ENCODE assay signal across 8 cellular contexts in the genomic region with DNA sequence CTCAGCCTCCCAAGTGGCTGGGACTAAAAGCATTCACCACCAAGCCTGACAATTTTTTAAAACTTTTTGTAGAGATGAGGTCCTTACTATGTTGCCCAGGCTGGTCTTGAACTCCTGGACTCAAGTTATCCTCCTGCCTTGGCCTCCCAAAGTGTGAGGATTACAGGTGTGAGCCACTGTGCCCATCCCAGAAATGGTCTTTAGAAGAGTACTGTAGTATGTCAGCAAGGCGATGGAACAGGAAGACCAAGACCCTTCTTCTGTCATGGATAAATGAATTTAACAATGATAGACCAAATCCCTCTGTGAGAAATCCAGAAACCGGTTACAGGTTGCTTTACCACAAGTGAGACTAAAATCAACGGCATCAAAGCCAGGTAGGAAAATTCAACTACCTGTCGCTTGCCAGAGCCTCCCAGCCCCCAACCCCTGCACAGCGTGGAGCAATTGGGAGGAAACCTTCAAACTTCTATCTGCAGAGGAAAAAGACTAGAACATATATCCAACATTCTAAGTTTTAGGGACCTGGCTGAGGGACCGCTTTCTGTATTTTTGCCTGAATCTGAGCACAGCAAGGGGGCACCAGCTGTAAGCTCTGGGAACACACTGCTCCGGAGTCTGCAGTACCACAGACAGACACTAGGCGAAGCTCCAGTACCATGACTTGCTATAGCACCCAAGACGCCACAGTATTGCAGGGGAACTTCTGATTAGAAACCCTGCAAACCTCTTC. TPM values are rescaled to one million over a fixed set of nuclear protein-coding genes. Genes with fewer than 3 reads are reported as not detected.
DNase-seq lines count a peak whose midpoint lies in the region; ATAC-seq and FAIRE-seq lines count a peak whose summit lies in the region.

No MANE protein-coding gene starts in this region.

- H3K4me3 Mint-ChIP-seq in T-cell = no peak overlapping the region

- CTCF ChIA-PET in T-cell (lab: Charles Lee) = interaction anchor here (0.7 to 2.9 kb wide), 22 partner anchors 23 to 1352 kb away, joined by 3 to 32 read pairs (median 3); no protein-coding TSS in a partner anchor

- POLR2A ChIA-PET in T-cell (lab: Charles Lee) = interaction anchor here in 1 of 2 donors (0.5 to 1.1 kb wide), 2 partner anchors 41 to 299 kb away, joined by 6 to 10 read pairs; no protein-coding TSS in a partner anchor

- no peaks in the 10 kb centered on the region for H3K9me3 ChIP-seq in small intestine (ENCODE audit: control insufficient read depth, low read depth)

- H3K27me3 Mint-ChIP-seq in T-cell = peaks cover 12 to 43% of the 10 kb centered on the region in 2 donors

- H3K4me1 ChIP-seq in small intestine (ENCODE audit: control insufficient read depth in 2 of 2, insufficient read depth in 1 of 2, low read depth in 1 of 2, low read length in 1 of 2) = no peaks in the 10 kb centered on the region

- no peak overlapping the region for H3K27ac ChIP-seq in small intestine (ENCODE audit: low read depth in 1 of 2, low read length in 1 of 2)

- no peaks in the 10 kb centered on the region for H3K27me3 ChIP-seq in small intestine (ENCODE audit: control insufficient read depth in 2 of 2, insufficient read depth in 2 of 2, low read length in 2 of 2)

- H3K36me3 Mint-ChIP-seq in T-cell = no peaks in the 10 kb centered on the region

- H3K27ac Mint-ChIP-seq in T-cell = no peak overlapping the region

- WGBS in small intestine, 3 donors = 21 to 29% (median 21%) methylated on average over 9 of the region's 9 CpGs

- no peaks in the 10 kb centered on the region for H3K36me3 ChIP-seq in small intestine (ENCODE audit: control insufficient read depth in 2 of 2, insufficient read depth in 2 of 2, low read length in 2 of 2)

- H3K4me1 Mint-ChIP-seq in T-cell = peaks cover 5 to 19% (median 14%) of the 10 kb centered on the region in 3 donors

- DNase-seq in activated gamma-delta T cell treated with Interleukin-2 at 50 U/mL for 16 hours (peak; percentile 79), activated gamma-delta T cell (lab: John Stamatoyannopoulos, UW) (no peak), NCI-H1694 (lab: John Stamatoyannopoulos, UW) (peak; percentile 77), T-cell (peak; percentile 53 to 85 (median 74)), amniotic epithelial cell (ENCODE audit: low read depth) (peak; percentile 81), hippocampal formation (lab: John Stamatoyannopoulos, UW) (peak; percentile 63 to 71), small intestine (peak; percentile 85)

- no peak for FAIRE-seq in small intestine (lab: Jason Lieb, UNC)

- ATAC-seq in HG02884 (IDR thresholded peaks at IDR 0.05; ENCODE audit: unreplicated experiment) (peak; percentile 100), T-cell (replicated peaks in 1 of 4) (peak; percentile 100)

- H3K9me3 Mint-ChIP-seq in T-cell = no peaks in the 10 kb centered on the region

- no peak overlapping the region for H3K4me3 ChIP-seq in small intestine (ENCODE audit: low read depth in 1 of 2, low read length in 2 of 2)

RNA-seq across cellular contexts. Expression of a gene that starts 51.3 kb away (rescaled TPM):
- total RNA-seq in T-cell = 100 to 1,000 TPM in 1 of 5 donors, 10 to 100 TPM in 4; 84.3 to 111 (median 86.7) TPM
- polyA plus RNA-seq in small intestine = 10 to 100 TPM; 11.0 to 26.2 (median 12.4) TPM

RNA-seq across cellular contexts. Expression of a gene that starts 57.5 kb away (rescaled TPM):
- 10 to 100 TPM in 1 of 5 donors, 1 to 10 TPM in 4; 3.4 to 17.4 (median 5.0) TPM for total RNA-seq in T-cell
- polyA plus RNA-seq in small intestine = 100 to 1,000 TPM in 2 of 3 donors, 10 to 100 TPM in 1; 69.6 to 836 (median 280) TPM
